ENCODE assay signal across 38 cellular contexts in genomic region chr10:132039371-132039770, GRCh38. TPM values are rescaled to one million over a fixed set of nuclear protein-coding genes. Genes with fewer than 3 reads are reported as not detected.
"Had no signal": no experiment of that assay in that cellular context is flagged by ENCODE, and none has a peak within 500 bp of the region (broad histone marks: within the 10 kb centered on the region; RNA-seq: fewer than 3 reads in every experiment).

No MANE protein-coding gene starts in this region.

- DNase-seq: activated B cell treated with CpG ODN at 0.5 μM for 24 hours; activated CD4-positive, alpha-beta memory T cell treated with anti-CD3 and anti-CD28 coated beads for 36 hours; activated CD4-positive, alpha-beta T cell treated with anti-CD3 and anti-CD28 coated beads for 4 hours; activated CD4-positive, alpha-beta T cell treated with anti-CD3 and anti-CD28 coated beads, Interleukin-2, amount 10 ng/mL, durations not matched to agents 24 days and 14 days; activated CD4-positive, alpha-beta T cell treated with anti-CD3 and anti-CD28 coated beads, Interleukin-2, amount 50 U/mL, for 1 hour; activated CD4-positive, alpha-beta T cell treated with anti-CD3 and anti-CD28 coated beads, Interleukin-2, amount 50 U/mL, for 4 hours; activated CD4-positive, CD25-positive, alpha-beta regulatory T cell treated with anti-CD3 and anti-CD28 coated beads, Interleukin-2, amount 50 U/mL, for 72 hours; activated CD8-positive, alpha-beta memory T cell treated with anti-CD3 and anti-CD28 coated beads, Interleukin-2, amount 50 U/mL, for 4 hours; activated CD8-positive, alpha-beta T cell treated with anti-CD3 and anti-CD28 coated beads for 36 hours; activated effector memory CD4-positive, alpha-beta T cell treated with anti-CD3 and anti-CD28 coated beads, Interleukin-2, amount 50 U/mL, for 16 hours; activated gamma-delta T cell treated with Interleukin-2 at 50 U/mL for 16 hours; activated naive CD4-positive, alpha-beta T cell; activated naive CD4-positive, alpha-beta T cell treated with anti-CD3 and anti-CD28 coated beads for 36 hours; activated naive CD4-positive, alpha-beta T cell treated with anti-CD3 and anti-CD28 coated beads, Interleukin-2, amount 50 U/mL, for 16 hours; activated naive CD8-positive, alpha-beta T cell treated with anti-CD3 and anti-CD28 coated beads, Interleukin-2, amount 10 ng/mL, durations not matched to agents 7 days and 5 days; activated naive CD8-positive, alpha-beta T cell treated with anti-CD3 and anti-CD28 coated beads, Interleukin-2, amount 50 U/mL, for 24 hours; activated T-cell treated with anti-CD3 and anti-CD28 coated beads for 4 hours; activated T-cell treated with anti-CD3 and anti-CD28 coated beads, Interleukin-2, amount 50 U/mL, for 1 hour; activated T-cell treated with anti-CD3 and anti-CD28 coated beads, Interleukin-2, amount 50 U/mL, for 4 hours; activated T-cell treated with anti-CD3 and anti-CD28 coated beads, Interleukin-2, amount 50 U/mL, for 72 hours; amygdala; anterior cingulate cortex; caudate nucleus; SW 1271; T-helper 1 cell; T-helper 2 cell; T-helper 9 cell had no signal

- ATAC-seq: activated CD8-positive, alpha-beta T cell treated with anti-CD3 and anti-CD28 coated beads for 36 hours; activated naive CD8-positive, alpha-beta T cell treated with anti-CD3 and anti-CD28 coated beads, Interleukin-2, amount 50 U/mL, for 24 hours; activated T-cell treated with anti-CD3 and anti-CD28 coated beads, Interleukin-2, amount 50 U/mL, for 4 hours; activated T-cell treated with anti-CD3 and anti-CD28 coated beads, Interleukin-2, amount 50 U/mL, for 72 hours; activated T-helper 17 cell treated with anti-CD3 and anti-CD28 coated beads, Interleukin-2, amount 50 U/mL, for 72 hours had no signal

- H3K4me3 ChIP-seq: ascending aorta, cardiac muscle cell had no signal

- H3K27ac ChIP-seq: ascending aorta, cardiac muscle cell, VCaP had no signal

- H3K36me3 ChIP-seq: ascending aorta, cardiac muscle cell had no signal

- H3K9me3 Mint-ChIP-seq: activated B cell treated with CpG ODN at 0.5 μM for 24 hours; activated CD4-positive, alpha-beta memory T cell treated with anti-CD3 and anti-CD28 coated beads for 36 hours; activated CD4-positive, alpha-beta T cell treated with anti-CD3 and anti-CD28 coated beads, Interleukin-2, amount 10 ng/mL, durations not matched to agents 24 days and 14 days; activated CD8-positive, alpha-beta T cell treated with anti-CD3 and anti-CD28 coated beads for 36 hours; activated naive CD4-positive, alpha-beta T cell treated with anti-CD3 and anti-CD28 coated beads for 36 hours; activated naive CD8-positive, alpha-beta T cell treated with anti-CD3 and anti-CD28 coated beads, Interleukin-2, amount 10 ng/mL, durations not matched to agents 7 days and 5 days; activated naive CD8-positive, alpha-beta T cell treated with anti-CD3 and anti-CD28 coated beads, Interleukin-2, amount 50 U/mL, for 24 hours; activated T-cell treated with anti-CD3 and anti-CD28 coated beads, Interleukin-2, amount 50 U/mL, for 4 hours; activated T-cell treated with anti-CD3 and anti-CD28 coated beads, Interleukin-2, amount 50 U/mL, for 72 hours; activated T-helper 1 cell treated with anti-CD3 and anti-CD28 coated beads, Interleukin-12 subunit alpha, Interleukin-12 subunit beta, Interleukin-2, Interleukin-4 antibody, amounts not matched to agents 30 ng/mL and 10 ng/mL and 1 ng/mL, durations not matched to agents 14 hours and 24 hours and 36 hours; activated T-helper 17 cell treated with anti-CD3 and anti-CD28 coated beads, Interleukin-2, amount 50 U/mL, for 72 hours; central memory CD8-positive, alpha-beta T cell; T-helper 1 cell treated with Interleukin-12 subunit alpha and Interleukin-12 subunit beta and Interleukin-4 antibody, amounts not matched to agents 30 μg/mL and 1 μg/mL, for 36 hours; T-helper 2 cell treated with Interferon-gamma antibody and Interleukin-4, amounts not matched to agents 5 μg/mL and 100 μg/mL, for 36 hours had no signal

- H3K9me3 ChIP-seq: ascending aorta had no signal

- H3K4me1 Mint-ChIP-seq: activated CD4-positive, alpha-beta T cell treated with anti-CD3 and anti-CD28 coated beads, Interleukin-2, amount 10 ng/mL, durations not matched to agents 24 days and 14 days; activated T-helper 17 cell treated with anti-CD3 and anti-CD28 coated beads, Interleukin-2, amount 50 U/mL, for 72 hours; central memory CD8-positive, alpha-beta T cell had no signal

- H3K27ac Mint-ChIP-seq: activated B cell treated with CpG ODN at 0.5 μM for 24 hours; activated CD4-positive, alpha-beta memory T cell treated with anti-CD3 and anti-CD28 coated beads for 36 hours; activated CD4-positive, alpha-beta T cell treated with anti-CD3 and anti-CD28 coated beads, Interleukin-2, amount 10 ng/mL, durations not matched to agents 24 days and 14 days; activated CD8-positive, alpha-beta T cell treated with anti-CD3 and anti-CD28 coated beads for 36 hours; activated naive CD4-positive, alpha-beta T cell treated with anti-CD3 and anti-CD28 coated beads for 36 hours; activated naive CD8-positive, alpha-beta T cell; activated naive CD8-positive, alpha-beta T cell treated with anti-CD3 and anti-CD28 coated beads, Interleukin-2, amount 10 ng/mL, durations not matched to agents 7 days and 5 days; activated naive CD8-positive, alpha-beta T cell treated with anti-CD3 and anti-CD28 coated beads, Interleukin-2, amount 50 U/mL, for 24 hours; activated T-cell treated with anti-CD3 and anti-CD28 coated beads, Interleukin-2, amount 50 U/mL, for 72 hours; activated T-helper 1 cell treated with anti-CD3 and anti-CD28 coated beads, Interleukin-12 subunit alpha, Interleukin-12 subunit beta, Interleukin-2, Interleukin-4 antibody, amounts not matched to agents 30 ng/mL and 10 ng/mL and 1 ng/mL, durations not matched to agents 14 hours and 24 hours and 36 hours; activated T-helper 17 cell treated with anti-CD3 and anti-CD28 coated beads, Interleukin-2, amount 50 U/mL, for 72 hours; brain; T-helper 1 cell treated with Interleukin-12 subunit alpha and Interleukin-12 subunit beta and Interleukin-4 antibody, amounts not matched to agents 30 μg/mL and 1 μg/mL, for 36 hours; T-helper 2 cell treated with Interferon-gamma antibody and Interleukin-4, amounts not matched to agents 5 μg/mL and 100 μg/mL, for 36 hours had no signal

- H3K36me3 Mint-ChIP-seq: activated CD4-positive, alpha-beta memory T cell treated with anti-CD3 and anti-CD28 coated beads for 36 hours; activated naive CD8-positive, alpha-beta T cell; activated naive CD8-positive, alpha-beta T cell treated with anti-CD3 and anti-CD28 coated beads, Interleukin-2, amount 10 ng/mL, durations not matched to agents 7 days and 5 days; brain had no signal

- H3K4me3 Mint-ChIP-seq: activated B cell treated with CpG ODN at 0.5 μM for 24 hours; activated CD4-positive, alpha-beta memory T cell treated with anti-CD3 and anti-CD28 coated beads for 36 hours; activated CD4-positive, alpha-beta T cell treated with anti-CD3 and anti-CD28 coated beads, Interleukin-2, amount 10 ng/mL, durations not matched to agents 24 days and 14 days; activated CD8-positive, alpha-beta T cell treated with anti-CD3 and anti-CD28 coated beads for 36 hours; activated naive CD4-positive, alpha-beta T cell treated with anti-CD3 and anti-CD28 coated beads for 36 hours; activated naive CD8-positive, alpha-beta T cell; activated naive CD8-positive, alpha-beta T cell treated with anti-CD3 and anti-CD28 coated beads, Interleukin-2, amount 10 ng/mL, durations not matched to agents 7 days and 5 days; activated naive CD8-positive, alpha-beta T cell treated with anti-CD3 and anti-CD28 coated beads, Interleukin-2, amount 50 U/mL, for 24 hours; activated T-cell treated with anti-CD3 and anti-CD28 coated beads, Interleukin-2, amount 50 U/mL, for 4 hours; activated T-cell treated with anti-CD3 and anti-CD28 coated beads, Interleukin-2, amount 50 U/mL, for 72 hours; activated T-helper 1 cell treated with anti-CD3 and anti-CD28 coated beads, Interleukin-12 subunit alpha, Interleukin-12 subunit beta, Interleukin-2, Interleukin-4 antibody, amounts not matched to agents 30 ng/mL and 10 ng/mL and 1 ng/mL, durations not matched to agents 14 hours and 24 hours and 36 hours; activated T-helper 17 cell treated with anti-CD3 and anti-CD28 coated beads, Interleukin-2, amount 50 U/mL, for 72 hours; brain; central memory CD8-positive, alpha-beta T cell; T-helper 1 cell treated with Interleukin-12 subunit alpha and Interleukin-12 subunit beta and Interleukin-4 antibody, amounts not matched to agents 30 μg/mL and 1 μg/mL, for 36 hours; T-helper 2 cell treated with Interferon-gamma antibody and Interleukin-4, amounts not matched to agents 5 μg/mL and 100 μg/mL, for 36 hours had no signal

RNA-seq across cellular contexts. Expression of gene JAKMIP3, which starts 26.4 kb away (rescaled TPM):
- total RNA-seq: ascending aorta, bronchial epithelial cell had no signal
